ENCODE assay signal across 1 cellular context in the genomic region with DNA sequence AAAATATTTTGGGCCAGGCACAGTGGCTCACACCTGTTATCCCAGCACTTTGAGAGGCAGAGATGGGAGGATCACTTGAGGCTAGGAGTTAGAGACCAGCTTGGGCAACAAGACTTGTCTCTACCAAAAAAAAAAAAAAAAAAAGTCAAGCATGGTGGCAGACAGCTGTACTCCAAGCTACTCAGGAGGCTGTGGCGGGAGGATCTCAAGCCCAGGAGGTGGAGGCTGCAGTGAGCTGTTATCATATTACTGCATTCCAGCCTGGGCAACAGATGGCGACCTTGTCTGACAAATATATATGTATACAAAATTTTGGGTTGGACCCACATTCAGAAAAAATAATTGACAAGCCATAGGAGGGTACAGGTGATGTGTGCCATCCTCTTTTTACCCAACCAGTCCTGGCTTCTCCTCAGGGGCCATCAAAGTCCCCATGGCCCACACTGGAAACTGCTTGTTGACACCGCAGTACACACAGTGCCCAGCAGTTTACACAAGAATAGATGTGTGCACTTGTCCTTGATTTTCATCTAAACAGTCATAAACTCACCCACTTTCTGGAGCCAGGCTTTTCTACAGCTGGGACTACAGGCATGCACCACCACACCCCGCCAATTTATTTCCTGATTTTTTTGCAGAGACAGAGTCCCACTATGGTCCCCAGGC.
TF ChIP-seq lines count a peak whose summit lies in the region.

No MANE protein-coding gene starts in this region.

TF ChIP-seq in HepG2, 621 proteins besides CTCF, POLR2A, EP300 and RAD21 (continues in another document):
- no peak for TF ChIP-seq PHF21A (CRISPR knock-in tag; IDR thresholded peaks at IDR 0.05)
- TF ChIP-seq ZFP36L1 (CRISPR knock-in tag; IDR thresholded peaks at IDR 0.05), result no peak
- no peak for TF ChIP-seq CREM (IDR thresholded peaks at IDR 0.05)
- no peak for TF ChIP-seq CREM (CRISPR knock-in tag; IDR thresholded peaks at IDR 0.05)
- TF ChIP-seq ZNF33A (CRISPR knock-in tag; IDR thresholded peaks at IDR 0.05; ENCODE audit: borderline replicate concordance), result no peak
- TF ChIP-seq HNRNPH1 (optimal IDR thresholded peaks at IDR 0.05; ENCODE audit: low read depth, low read length), result no peak
- peak; percentile 17; the same call in 1 of the 2 replicates for TF ChIP-seq ZSCAN25 (CRISPR knock-in tag; IDR thresholded peaks at IDR 0.05)
- no peak for TF ChIP-seq ZNF607 (CRISPR knock-in tag; IDR thresholded peaks at IDR 0.05; ENCODE audit: borderline replicate concordance)
- TF ChIP-seq, protein P1, sequence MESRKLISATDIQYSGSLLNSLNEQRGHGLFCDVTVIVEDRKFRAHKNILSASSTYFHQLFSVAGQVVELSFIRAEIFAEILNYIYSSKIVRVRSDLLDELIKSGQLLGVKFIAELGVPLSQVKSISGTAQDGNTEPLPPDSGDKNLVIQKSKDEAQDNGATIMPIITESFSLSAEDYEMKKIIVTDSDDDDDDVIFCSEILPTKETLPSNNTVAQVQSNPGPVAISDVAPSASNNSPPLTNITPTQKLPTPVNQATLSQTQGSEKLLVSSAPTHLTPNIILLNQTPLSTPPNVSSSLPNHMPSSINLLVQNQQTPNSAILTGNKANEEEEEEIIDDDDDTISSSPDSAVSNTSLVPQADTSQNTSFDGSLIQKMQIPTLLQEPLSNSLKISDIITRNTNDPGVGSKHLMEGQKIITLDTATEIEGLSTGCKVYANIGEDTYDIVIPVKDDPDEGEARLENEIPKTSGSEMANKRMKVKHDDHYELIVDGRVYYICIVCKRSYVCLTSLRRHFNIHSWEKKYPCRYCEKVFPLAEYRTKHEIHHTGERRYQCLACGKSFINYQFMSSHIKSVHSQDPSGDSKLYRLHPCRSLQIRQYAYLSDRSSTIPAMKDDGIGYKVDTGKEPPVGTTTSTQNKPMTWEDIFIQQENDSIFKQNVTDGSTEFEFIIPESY (CRISPR knock-in tag; IDR thresholded peaks at IDR 0.05), result peak; percentile 52; the same call in 1 of the 2 replicates
- TF ChIP-seq, protein P2, sequence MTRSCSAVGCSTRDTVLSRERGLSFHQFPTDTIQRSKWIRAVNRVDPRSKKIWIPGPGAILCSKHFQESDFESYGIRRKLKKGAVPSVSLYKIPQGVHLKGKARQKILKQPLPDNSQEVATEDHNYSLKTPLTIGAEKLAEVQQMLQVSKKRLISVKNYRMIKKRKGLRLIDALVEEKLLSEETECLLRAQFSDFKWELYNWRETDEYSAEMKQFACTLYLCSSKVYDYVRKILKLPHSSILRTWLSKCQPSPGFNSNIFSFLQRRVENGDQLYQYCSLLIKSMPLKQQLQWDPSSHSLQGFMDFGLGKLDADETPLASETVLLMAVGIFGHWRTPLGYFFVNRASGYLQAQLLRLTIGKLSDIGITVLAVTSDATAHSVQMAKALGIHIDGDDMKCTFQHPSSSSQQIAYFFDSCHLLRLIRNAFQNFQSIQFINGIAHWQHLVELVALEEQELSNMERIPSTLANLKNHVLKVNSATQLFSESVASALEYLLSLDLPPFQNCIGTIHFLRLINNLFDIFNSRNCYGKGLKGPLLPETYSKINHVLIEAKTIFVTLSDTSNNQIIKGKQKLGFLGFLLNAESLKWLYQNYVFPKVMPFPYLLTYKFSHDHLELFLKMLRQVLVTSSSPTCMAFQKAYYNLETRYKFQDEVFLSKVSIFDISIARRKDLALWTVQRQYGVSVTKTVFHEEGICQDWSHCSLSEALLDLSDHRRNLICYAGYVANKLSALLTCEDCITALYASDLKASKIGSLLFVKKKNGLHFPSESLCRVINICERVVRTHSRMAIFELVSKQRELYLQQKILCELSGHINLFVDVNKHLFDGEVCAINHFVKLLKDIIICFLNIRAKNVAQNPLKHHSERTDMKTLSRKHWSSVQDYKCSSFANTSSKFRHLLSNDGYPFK (CRISPR knock-in tag; IDR thresholded peaks at IDR 0.05; ENCODE audit: borderline replicate concordance), result no peak
- TF ChIP-seq, protein P3, sequence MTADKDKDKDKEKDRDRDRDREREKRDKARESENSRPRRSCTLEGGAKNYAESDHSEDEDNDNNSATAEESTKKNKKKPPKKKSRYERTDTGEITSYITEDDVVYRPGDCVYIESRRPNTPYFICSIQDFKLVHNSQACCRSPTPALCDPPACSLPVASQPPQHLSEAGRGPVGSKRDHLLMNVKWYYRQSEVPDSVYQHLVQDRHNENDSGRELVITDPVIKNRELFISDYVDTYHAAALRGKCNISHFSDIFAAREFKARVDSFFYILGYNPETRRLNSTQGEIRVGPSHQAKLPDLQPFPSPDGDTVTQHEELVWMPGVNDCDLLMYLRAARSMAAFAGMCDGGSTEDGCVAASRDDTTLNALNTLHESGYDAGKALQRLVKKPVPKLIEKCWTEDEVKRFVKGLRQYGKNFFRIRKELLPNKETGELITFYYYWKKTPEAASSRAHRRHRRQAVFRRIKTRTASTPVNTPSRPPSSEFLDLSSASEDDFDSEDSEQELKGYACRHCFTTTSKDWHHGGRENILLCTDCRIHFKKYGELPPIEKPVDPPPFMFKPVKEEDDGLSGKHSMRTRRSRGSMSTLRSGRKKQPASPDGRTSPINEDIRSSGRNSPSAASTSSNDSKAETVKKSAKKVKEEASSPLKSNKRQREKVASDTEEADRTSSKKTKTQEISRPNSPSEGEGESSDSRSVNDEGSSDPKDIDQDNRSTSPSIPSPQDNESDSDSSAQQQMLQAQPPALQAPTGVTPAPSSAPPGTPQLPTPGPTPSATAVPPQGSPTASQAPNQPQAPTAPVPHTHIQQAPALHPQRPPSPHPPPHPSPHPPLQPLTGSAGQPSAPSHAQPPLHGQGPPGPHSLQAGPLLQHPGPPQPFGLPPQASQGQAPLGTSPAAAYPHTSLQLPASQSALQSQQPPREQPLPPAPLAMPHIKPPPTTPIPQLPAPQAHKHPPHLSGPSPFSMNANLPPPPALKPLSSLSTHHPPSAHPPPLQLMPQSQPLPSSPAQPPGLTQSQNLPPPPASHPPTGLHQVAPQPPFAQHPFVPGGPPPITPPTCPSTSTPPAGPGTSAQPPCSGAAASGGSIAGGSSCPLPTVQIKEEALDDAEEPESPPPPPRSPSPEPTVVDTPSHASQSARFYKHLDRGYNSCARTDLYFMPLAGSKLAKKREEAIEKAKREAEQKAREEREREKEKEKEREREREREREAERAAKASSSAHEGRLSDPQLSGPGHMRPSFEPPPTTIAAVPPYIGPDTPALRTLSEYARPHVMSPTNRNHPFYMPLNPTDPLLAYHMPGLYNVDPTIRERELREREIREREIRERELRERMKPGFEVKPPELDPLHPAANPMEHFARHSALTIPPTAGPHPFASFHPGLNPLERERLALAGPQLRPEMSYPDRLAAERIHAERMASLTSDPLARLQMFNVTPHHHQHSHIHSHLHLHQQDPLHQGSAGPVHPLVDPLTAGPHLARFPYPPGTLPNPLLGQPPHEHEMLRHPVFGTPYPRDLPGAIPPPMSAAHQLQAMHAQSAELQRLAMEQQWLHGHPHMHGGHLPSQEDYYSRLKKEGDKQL (CRISPR knock-in tag; IDR thresholded peaks at IDR 0.05; ENCODE audit: low read depth), result no peak
- TF ChIP-seq, protein P4, sequence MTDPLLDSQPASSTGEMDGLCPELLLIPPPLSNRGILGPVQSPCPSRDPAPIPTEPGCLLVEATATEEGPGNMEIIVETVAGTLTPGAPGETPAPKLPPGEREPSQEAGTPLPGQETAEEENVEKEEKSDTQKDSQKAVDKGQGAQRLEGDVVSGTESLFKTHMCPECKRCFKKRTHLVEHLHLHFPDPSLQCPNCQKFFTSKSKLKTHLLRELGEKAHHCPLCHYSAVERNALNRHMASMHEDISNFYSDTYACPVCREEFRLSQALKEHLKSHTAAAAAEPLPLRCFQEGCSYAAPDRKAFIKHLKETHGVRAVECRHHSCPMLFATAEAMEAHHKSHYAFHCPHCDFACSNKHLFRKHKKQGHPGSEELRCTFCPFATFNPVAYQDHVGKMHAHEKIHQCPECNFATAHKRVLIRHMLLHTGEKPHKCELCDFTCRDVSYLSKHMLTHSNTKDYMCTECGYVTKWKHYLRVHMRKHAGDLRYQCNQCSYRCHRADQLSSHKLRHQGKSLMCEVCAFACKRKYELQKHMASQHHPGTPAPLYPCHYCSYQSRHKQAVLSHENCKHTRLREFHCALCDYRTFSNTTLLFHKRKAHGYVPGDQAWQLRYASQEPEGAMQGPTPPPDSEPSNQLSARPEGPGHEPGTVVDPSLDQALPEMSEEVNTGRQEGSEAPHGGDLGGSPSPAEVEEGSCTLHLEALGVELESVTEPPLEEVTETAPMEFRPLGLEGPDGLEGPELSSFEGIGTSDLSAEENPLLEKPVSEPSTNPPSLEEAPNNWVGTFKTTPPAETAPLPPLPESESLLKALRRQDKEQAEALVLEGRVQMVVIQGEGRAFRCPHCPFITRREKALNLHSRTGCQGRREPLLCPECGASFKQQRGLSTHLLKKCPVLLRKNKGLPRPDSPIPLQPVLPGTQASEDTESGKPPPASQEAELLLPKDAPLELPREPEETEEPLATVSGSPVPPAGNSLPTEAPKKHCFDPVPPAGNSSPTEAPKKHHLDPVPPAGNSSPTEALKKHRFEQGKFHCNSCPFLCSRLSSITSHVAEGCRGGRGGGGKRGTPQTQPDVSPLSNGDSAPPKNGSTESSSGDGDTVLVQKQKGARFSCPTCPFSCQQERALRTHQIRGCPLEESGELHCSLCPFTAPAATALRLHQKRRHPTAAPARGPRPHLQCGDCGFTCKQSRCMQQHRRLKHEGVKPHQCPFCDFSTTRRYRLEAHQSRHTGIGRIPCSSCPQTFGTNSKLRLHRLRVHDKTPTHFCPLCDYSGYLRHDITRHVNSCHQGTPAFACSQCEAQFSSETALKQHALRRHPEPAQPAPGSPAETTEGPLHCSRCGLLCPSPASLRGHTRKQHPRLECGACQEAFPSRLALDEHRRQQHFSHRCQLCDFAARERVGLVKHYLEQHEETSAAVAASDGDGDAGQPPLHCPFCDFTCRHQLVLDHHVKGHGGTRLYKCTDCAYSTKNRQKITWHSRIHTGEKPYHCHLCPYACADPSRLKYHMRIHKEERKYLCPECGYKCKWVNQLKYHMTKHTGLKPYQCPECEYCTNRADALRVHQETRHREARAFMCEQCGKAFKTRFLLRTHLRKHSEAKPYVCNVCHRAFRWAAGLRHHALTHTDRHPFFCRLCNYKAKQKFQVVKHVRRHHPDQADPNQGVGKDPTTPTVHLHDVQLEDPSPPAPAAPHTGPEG (CRISPR knock-in tag; IDR thresholded peaks at IDR 0.05), result no peak
- TF ChIP-seq, protein P5, sequence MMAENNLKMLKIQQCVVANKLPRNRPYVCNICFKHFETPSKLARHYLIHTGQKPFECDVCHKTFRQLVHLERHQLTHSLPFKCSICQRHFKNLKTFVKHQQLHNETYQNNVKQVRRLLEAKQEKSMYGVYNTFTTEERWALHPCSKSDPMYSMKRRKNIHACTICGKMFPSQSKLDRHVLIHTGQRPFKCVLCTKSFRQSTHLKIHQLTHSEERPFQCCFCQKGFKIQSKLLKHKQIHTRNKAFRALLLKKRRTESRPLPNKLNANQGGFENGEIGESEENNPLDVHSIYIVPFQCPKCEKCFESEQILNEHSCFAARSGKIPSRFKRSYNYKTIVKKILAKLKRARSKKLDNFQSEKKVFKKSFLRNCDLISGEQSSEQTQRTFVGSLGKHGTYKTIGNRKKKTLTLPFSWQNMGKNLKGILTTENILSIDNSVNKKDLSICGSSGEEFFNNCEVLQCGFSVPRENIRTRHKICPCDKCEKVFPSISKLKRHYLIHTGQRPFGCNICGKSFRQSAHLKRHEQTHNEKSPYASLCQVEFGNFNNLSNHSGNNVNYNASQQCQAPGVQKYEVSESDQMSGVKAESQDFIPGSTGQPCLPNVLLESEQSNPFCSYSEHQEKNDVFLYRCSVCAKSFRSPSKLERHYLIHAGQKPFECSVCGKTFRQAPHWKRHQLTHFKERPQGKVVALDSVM (CRISPR knock-in tag; IDR thresholded peaks at IDR 0.05), result peak; percentile 98
- TF ChIP-seq ZNF44 (CRISPR knock-in tag; IDR thresholded peaks at IDR 0.05), result no peak
- TF ChIP-seq FOXO1 (CRISPR knock-in tag; IDR thresholded peaks at IDR 0.05), result 0 out of 2 replicates have a peak, but pooled peaks have one; percentile 43
- TF ChIP-seq MIXL1 (CRISPR knock-in tag; IDR thresholded peaks at IDR 0.05), result 0 out of 2 replicates have a peak, but pooled peaks have one; percentile 8
- TF ChIP-seq, protein P6, sequence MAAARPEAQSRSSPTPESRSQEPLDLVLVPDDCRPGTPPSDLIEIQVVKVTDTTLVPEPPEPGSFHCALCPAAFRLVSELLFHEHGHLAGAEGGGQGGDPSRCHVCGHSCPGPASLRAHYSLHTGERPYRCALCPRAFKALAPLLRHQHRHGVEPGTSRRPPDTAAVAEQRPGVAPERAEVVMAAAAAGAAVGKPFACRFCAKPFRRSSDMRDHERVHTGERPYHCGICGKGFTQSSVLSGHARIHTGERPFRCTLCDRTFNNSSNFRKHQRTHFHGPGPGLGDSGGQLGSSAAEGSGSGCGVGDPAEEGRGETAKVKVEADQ (CRISPR knock-in tag; IDR thresholded peaks at IDR 0.05; ENCODE audit: borderline replicate concordance), result peak; percentile 71; the same call in 1 of the 2 replicates
